13 cellular contexts compared by ENCODE assay signal in the genomic region with DNA sequence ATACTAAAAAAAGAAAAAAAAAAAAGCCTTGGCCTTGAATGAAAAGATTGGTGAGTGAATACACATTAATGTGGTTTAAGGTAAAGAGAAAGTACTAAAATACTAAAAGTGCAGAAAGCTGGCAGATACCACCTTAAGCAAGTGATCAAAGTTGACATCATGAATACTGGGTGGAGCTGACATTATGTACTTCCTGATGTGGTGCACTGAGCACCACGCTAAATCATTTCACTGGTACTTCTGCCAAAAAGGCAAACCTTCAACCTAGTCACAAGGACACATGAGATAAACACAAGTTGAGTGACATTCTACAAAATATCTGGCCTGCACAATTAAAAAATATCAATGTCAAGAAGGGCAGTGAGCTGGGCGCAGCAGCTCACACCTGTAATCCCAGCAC. TPM values are rescaled to one million over a fixed set of nuclear protein-coding genes. Genes with fewer than 3 reads are reported as not detected.
DNase-seq lines count a peak whose midpoint lies in the region; ATAC-seq and TF ChIP-seq lines count a peak whose summit lies in the region.
"Had no signal": no experiment of that assay in that cellular context is flagged by ENCODE, and none has a peak within 500 bp of the region (broad histone marks: within the 10 kb centered on the region; RNA-seq: fewer than 3 reads in every experiment).

No MANE protein-coding gene starts in this region.

- no peak for DNase-seq in activated CD4-positive, CD25-positive, alpha-beta regulatory T cell treated with anti-CD3 and anti-CD28 coated beads, Interleukin-2, amount 50 U/mL, for 72 hours
- DNase-seq in PC-3 (peak; percentile 15), substantia nigra (lab: John Stamatoyannopoulos, UW) (no peak), NCI-H526 (lab: John Stamatoyannopoulos, UW) (no peak)
- DNase-seq: 8988T, dermis blood vessel endothelial cell, islet precursor cell, NCI-H2227 treated with DMSO at 0.1 percent for 48 hours, thyroid gland had no signal

- no peak overlapping the region for H3K4me2 ChIP-seq in PC-3 (ENCODE audit: low read length)
- H3K4me2 ChIP-seq in parathyroid adenoma (ENCODE audit: low read length): no peak overlapping the region

- H3K4me3 ChIP-seq in PC-3 (ENCODE audit: low read length) (no peak overlapping the region), parathyroid adenoma (ENCODE audit: low read depth, low read length) (no peak overlapping the region)
- H3K4me3 ChIP-seq: thyroid gland had no signal

- no peaks in the 10 kb centered on the region for H3F3A ChIP-seq in PC-3 (ENCODE audit: low read length, unreplicated experiment)

- H3K9ac ChIP-seq in PC-3 (ENCODE audit: low read length) (no peak overlapping the region), parathyroid adenoma (no peak overlapping the region)

- POLR2A ChIA-PET in PC-3 (lab: Charles Lee; ENCODE audit: unreplicated experiment): interaction anchor here (0.7 kb wide), 1 partner anchor 42 kb away, joined by 3 read pairs; no protein-coding TSS in a partner anchor

- H3K36me3 ChIP-seq in PC-3 (ENCODE audit: low read depth, low read length): no peaks in the 10 kb centered on the region
- no peaks in the 10 kb centered on the region for H3K36me3 ChIP-seq in parathyroid adenoma (ENCODE audit: control insufficient read depth, insufficient read depth, low read length)
- H3K36me3 ChIP-seq: thyroid gland had no signal

- H3K9me2 ChIP-seq in PC-3 (replicated peaks; ENCODE audit: low read length): no peaks in the 10 kb centered on the region

- H3K4me1 ChIP-seq in PC-3 (ENCODE audit: insufficient read depth, low read length): 0 out of 2 replicates have a peak, but pooled peaks cover 5% of the 10 kb centered on the region
- peaks cover 10% of the 10 kb centered on the region for H3K4me1 ChIP-seq in parathyroid adenoma
- H3K4me1 ChIP-seq: thyroid gland had no signal

- H3K27ac ChIP-seq in PC-3 (ENCODE audit: low read length) (no peak overlapping the region), parathyroid adenoma (peak overlapping the region; percentile 22), substantia nigra (ENCODE audit: low read depth, low read length, poor library complexity, severe bottlenecking) (no peak overlapping the region)
- H3K27ac ChIP-seq: thyroid gland had no signal

- H3K9me3 ChIP-seq in PC-3 (ENCODE audit: low read length): no peaks in the 10 kb centered on the region
- no peaks in the 10 kb centered on the region for H3K9me3 ChIP-seq in parathyroid adenoma (ENCODE audit: control insufficient read depth, low read length)
- H3K9me3 ChIP-seq: thyroid gland had no signal

- TF ChIP-seq CTCF in PC-3 (conservative IDR thresholded peaks at IDR 0.05; ENCODE audit: low read depth, low read length): no peak
- TF ChIP-seq CTCF in parathyroid adenoma (IDR thresholded peaks at IDR 0.05): no peak

- BruUV-seq in PC-3 (replicated peaks; lab: Mats Ljungman, UMichigan): no TSS peak

- no peak overlapping the region for H2AFZ ChIP-seq in PC-3 (ENCODE audit: low read length)
- peak overlapping the region; percentile 74 for H2AFZ ChIP-seq in parathyroid adenoma

- H4K20me1 ChIP-seq in PC-3 (ENCODE audit: low read length): no peaks in the 10 kb centered on the region

- H3K79me2 ChIP-seq in PC-3 (ENCODE audit: low read length) (no peaks in the 10 kb centered on the region), parathyroid adenoma (no peaks in the 10 kb centered on the region)

- intact Hi-C loops in PC-3 (cut with micrococcal nuclease): loop anchor here (1.0 to 5.0 kb wide), 3 partner anchors 24 to 39 kb away; partner anchors contain the start of gene PANK3

- H3K27me3 ChIP-seq in PC-3 (ENCODE audit: low read length): no peaks in the 10 kb centered on the region
- no peaks in the 10 kb centered on the region for H3K27me3 ChIP-seq in parathyroid adenoma (ENCODE audit: control insufficient read depth, insufficient read depth, low read length)
- H3K27me3 ChIP-seq: thyroid gland had no signal

- CTCF ChIA-PET in PC-3 (lab: Charles Lee): interaction anchor here (0.7 kb wide), 1 partner anchor 23 kb away, joined by 7 read pairs; no protein-coding TSS in a partner anchor

- peak; percentile 66 to 87 for ATAC-seq in activated CD4-positive, CD25-positive, alpha-beta regulatory T cell treated with anti-CD3 and anti-CD28 coated beads, Interleukin-2, amount 50 U/mL, for 24 hours
- ATAC-seq in PC-3 (peak; percentile 69), esophagus mucosa (peak; percentile 67), HG02763 (IDR thresholded peaks at IDR 0.05; ENCODE audit: unreplicated experiment) (no peak)

RNA-seq across cellular contexts. Expression of gene PANK3, which starts 33.8 kb away (rescaled TPM):
- 21.5 and 22.7 TPM in 2 replicates for total RNA-seq in PC-3 (2014; rRNA removed)
- total RNA-seq in esophagus mucosa: 57.7 TPM
